18 cellular contexts compared by ENCODE assay signal in the genomic region with DNA sequence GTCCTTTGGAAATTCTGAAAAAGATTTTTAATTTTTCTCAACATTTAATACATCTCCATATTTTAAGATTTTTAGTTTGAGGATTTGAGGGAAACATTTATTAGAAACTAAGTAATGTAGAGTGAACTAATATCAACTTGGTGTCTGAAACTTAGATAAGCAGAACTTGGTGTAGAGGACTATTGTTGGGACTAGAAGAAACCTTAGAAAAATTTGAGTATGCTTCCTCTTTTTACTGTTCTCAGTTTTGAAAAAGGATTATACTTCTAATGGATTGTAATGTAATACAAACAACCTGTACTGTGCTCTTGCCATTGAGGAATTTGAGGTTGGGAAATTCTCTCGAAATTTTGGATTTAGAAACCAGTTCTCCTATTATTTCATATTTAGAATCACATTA. TPM values are rescaled to one million over a fixed set of nuclear protein-coding genes. Genes with fewer than 3 reads are reported as not detected.
DNase-seq lines count a peak whose midpoint lies in the region; ATAC-seq, FAIRE-seq and TF ChIP-seq lines count a peak whose summit lies in the region.
"Had no signal": no experiment of that assay in that cellular context is flagged by ENCODE, and none has a peak within 500 bp of the region (broad histone marks: within the 10 kb centered on the region; RNA-seq: fewer than 3 reads in every experiment).

No MANE protein-coding gene starts in this region.

- no peak overlapping the region for H2BK5ac ChIP-seq in neuronal stem cell (ENCODE audit: low read length)

- H3K36me3 ChIP-seq in ES-I3 (ENCODE audit: insufficient read depth, low read length) (no peaks in the 10 kb centered on the region), astrocyte (ENCODE audit: insufficient read depth, low read length) (no peaks in the 10 kb centered on the region), neuronal stem cell (replicated peaks in 1 of 2; ENCODE audit: control insufficient read depth in 2 of 2, insufficient read depth in 2 of 2, low read length in 2 of 2) (peaks cover 2 to 3% of the 10 kb centered on the region in 2 donors)
- H3K36me3 ChIP-seq in naive thymus-derived CD4-positive, alpha-beta T cell (ENCODE audit: control insufficient read depth in 2 of 3, insufficient read depth in 3 of 3, low read length in 3 of 3): peaks cover 0 to 6% (median 0%) of the 10 kb centered on the region in 3 experiments
- H3K36me3 ChIP-seq: gastrocnemius medialis had no signal

- H3K4ac ChIP-seq in neuronal stem cell (ENCODE audit: low read length): no peak overlapping the region

- no peak overlapping the region for H4K91ac ChIP-seq in neuronal stem cell (ENCODE audit: low read depth, low read length, poor library complexity)

- H3K9me3 Mint-ChIP-seq in astrocyte (ENCODE audit: unreplicated experiment) (no peaks in the 10 kb centered on the region), nephron (no peaks in the 10 kb centered on the region)
- peaks cover 0 to 4% (median 0%) of the 10 kb centered on the region in 11 donors for H3K9me3 Mint-ChIP-seq in naive thymus-derived CD4-positive, alpha-beta T cell
- H3K9me3 Mint-ChIP-seq: activated CD4-positive, alpha-beta memory T cell treated with anti-CD3 and anti-CD28 coated beads, Interleukin-2, amount 10 ng/mL, durations not matched to agents 7 days and 5 days; activated T-helper 2 cell treated with anti-CD3 and anti-CD28 coated beads, Interferon-gamma antibody, Interleukin-2, Interleukin-4, amounts not matched to agents 10 μg/mL and 5 μg/mL and 100 μg/mL, durations not matched to agents 14 hours and 24 hours and 36 hours; natural killer cell; stimulated activated naive B cell treated with anti-CD40 and anti-IgM and Interleukin-4, amounts not matched to agents 10 μg/mL and 1 μg/mL and 100 μg/mL, for 72 hours had no signal

- H3K4me1 ChIP-seq in ES-I3 (ENCODE audit: insufficient read depth, low read length) (peaks cover 4% of the 10 kb centered on the region; the same call in 1 of the 2 replicates), astrocyte (ENCODE audit: insufficient read depth, low read length) (peaks cover 5% of the 10 kb centered on the region), neuronal stem cell (ENCODE audit: control insufficient read depth in 2 of 2, insufficient read depth in 1 of 2, low read depth in 1 of 2, low read length in 2 of 2) (peaks cover 2 to 9% of the 10 kb centered on the region in 2 donors)
- peaks cover 10 to 12% of the 10 kb centered on the region in 2 donors for H3K4me1 ChIP-seq in naive thymus-derived CD4-positive, alpha-beta T cell (ENCODE audit: control insufficient read depth in 2 of 2, insufficient read depth in 2 of 2, low read length in 2 of 2)

- TF ChIP-seq CTCF in astrocyte (IDR thresholded peaks at IDR 0.05; ENCODE audit: insufficient read depth, low read depth, low read length) (no peak), nephron (IDR thresholded peaks at IDR 0.05; ENCODE audit: unreplicated experiment in 3 of 3) (no peak)

- intact Hi-C loops in naive thymus-derived CD4-positive, alpha-beta T cell (cut with micrococcal nuclease): no loop called here

- no CpG with 5 or more reads among the region's 1 CpG for WGBS in neuronal stem cell (ENCODE audit: extremely low coverage in 2 of 2, insufficient read length in 2 of 2, insufficient replicate concordance in 1 of 2), 2 donors

- no peak overlapping the region for H2BK15ac ChIP-seq in neuronal stem cell (ENCODE audit: low read length)

- POLR2A ChIA-PET in naive thymus-derived CD4-positive, alpha-beta T cell (lab: Charles Lee): no interaction called here

- H3K4me3 Mint-ChIP-seq in astrocyte (ENCODE audit: unreplicated experiment): peak overlapping the region; percentile 74
- H3K4me3 Mint-ChIP-seq in nephron: peak overlapping the region; percentile 68 to 74 (median 71)
- no peak overlapping the region for H3K4me3 Mint-ChIP-seq in naive thymus-derived CD4-positive, alpha-beta T cell
- H3K4me3 Mint-ChIP-seq: activated CD4-positive, alpha-beta memory T cell treated with anti-CD3 and anti-CD28 coated beads, Interleukin-2, amount 10 ng/mL, durations not matched to agents 7 days and 5 days; stimulated activated naive B cell treated with anti-CD40 and anti-IgM and Interleukin-4, amounts not matched to agents 10 μg/mL and 1 μg/mL and 100 μg/mL, for 72 hours had no signal

- H3K36me3 Mint-ChIP-seq in astrocyte (ENCODE audit: low read depth, unreplicated experiment): no peaks in the 10 kb centered on the region
- H3K36me3 Mint-ChIP-seq in nephron (ENCODE audit: low read depth): no peaks in the 10 kb centered on the region
- H3K36me3 Mint-ChIP-seq in naive thymus-derived CD4-positive, alpha-beta T cell: peaks cover 0 to 3% (median 0%) of the 10 kb centered on the region in 5 donors
- H3K36me3 Mint-ChIP-seq: natural killer cell had no signal

- CTCF ChIA-PET in naive thymus-derived CD4-positive, alpha-beta T cell (lab: Charles Lee): no interaction called here

- no peaks in the 10 kb centered on the region for H3K27me3 Mint-ChIP-seq in astrocyte (ENCODE audit: low read depth, unreplicated experiment)
- H3K27me3 Mint-ChIP-seq in nephron (ENCODE audit: low read depth): no peaks in the 10 kb centered on the region
- H3K27me3 Mint-ChIP-seq in naive thymus-derived CD4-positive, alpha-beta T cell: peaks cover 43 to 73% (median 72%) of the 10 kb centered on the region in 5 donors

- H3K4me3 ChIP-seq in astrocyte (ENCODE audit: insufficient read depth, low read depth, low read length): no peak overlapping the region
- H3K4me3 ChIP-seq in naive thymus-derived CD4-positive, alpha-beta T cell (ENCODE audit: low read length): no peak overlapping the region
- peak overlapping the region in 1 of 2 donors; percentile 92 for H3K4me3 ChIP-seq in neuronal stem cell (ENCODE audit: low read length in 2 of 2)

- H3K27ac Mint-ChIP-seq in astrocyte (ENCODE audit: unreplicated experiment) (peak overlapping the region; percentile 3), nephron (peak overlapping the region; percentile 17 to 61 (median 39))
- H3K27ac Mint-ChIP-seq in naive thymus-derived CD4-positive, alpha-beta T cell: no peak overlapping the region
- H3K27ac Mint-ChIP-seq: activated CD4-positive, alpha-beta memory T cell treated with anti-CD3 and anti-CD28 coated beads, Interleukin-2, amount 10 ng/mL, durations not matched to agents 7 days and 5 days; activated T-helper 2 cell treated with anti-CD3 and anti-CD28 coated beads, Interferon-gamma antibody, Interleukin-2, Interleukin-4, amounts not matched to agents 10 μg/mL and 5 μg/mL and 100 μg/mL, durations not matched to agents 14 hours and 24 hours and 36 hours; natural killer cell; stimulated activated naive B cell treated with anti-CD40 and anti-IgM and Interleukin-4, amounts not matched to agents 10 μg/mL and 1 μg/mL and 100 μg/mL, for 72 hours had no signal

- no peaks in the 10 kb centered on the region for H3K27me3 ChIP-seq in astrocyte (ENCODE audit: insufficient read depth, low read length)
- H3K27me3 ChIP-seq in naive thymus-derived CD4-positive, alpha-beta T cell (ENCODE audit: control insufficient read depth in 2 of 2, insufficient read depth in 2 of 2, low read length in 2 of 2): peaks cover 19 to 22% of the 10 kb centered on the region in 2 donors
- no peaks in the 10 kb centered on the region for H3K27me3 ChIP-seq in neuronal stem cell (ENCODE audit: control insufficient read depth in 3 of 3, insufficient read depth in 3 of 3, low read depth in 1 of 3, low read length in 3 of 3)
- H3K27me3 ChIP-seq: gastrocnemius medialis had no signal

- H3K23ac ChIP-seq in neuronal stem cell (ENCODE audit: low read depth, low read length, poor library complexity): no peak overlapping the region

- H3K4me2 ChIP-seq in astrocyte (ENCODE audit: low read length) (peak overlapping the region; percentile 12), neuronal stem cell (ENCODE audit: insufficient read depth, low read length, poor library complexity, severe bottlenecking) (no peak overlapping the region)

- H3K14ac ChIP-seq in neuronal stem cell (ENCODE audit: low read length): no peak overlapping the region

- H2AK5ac ChIP-seq in neuronal stem cell (ENCODE audit: low read depth, low read length): no peak overlapping the region

- H2BK120ac ChIP-seq in neuronal stem cell (ENCODE audit: low read depth, low read length): no peak overlapping the region

- H3K27ac ChIP-seq in astrocyte (ENCODE audit: low read depth, low read length) (no peak overlapping the region), neuronal stem cell (replicated peaks; ENCODE audit: low read length) (no peak overlapping the region)
- H3K27ac ChIP-seq in naive thymus-derived CD4-positive, alpha-beta T cell (ENCODE audit: low read depth, low read length): no peak overlapping the region

- peaks cover 55% of the 10 kb centered on the region for H4K20me1 ChIP-seq in astrocyte (ENCODE audit: insufficient read depth, low read length)

- H2AFZ ChIP-seq in astrocyte (ENCODE audit: low read depth, low read length) (no peak overlapping the region), neuronal stem cell (ENCODE audit: low read length) (no peak overlapping the region)

- H3K9ac ChIP-seq in ES-I3 (ENCODE audit: low read depth, low read length) (peak overlapping the region; percentile 94), astrocyte (ENCODE audit: low read length) (no peak overlapping the region), neuronal stem cell (ENCODE audit: low read depth, low read length, poor library complexity) (no peak overlapping the region)

- H3K18ac ChIP-seq in neuronal stem cell (ENCODE audit: low read length): no peak overlapping the region

- H3K79me2 ChIP-seq in astrocyte (ENCODE audit: insufficient read depth, low read length): peaks cover 73% of the 10 kb centered on the region

- no peak overlapping the region for H2BK12ac ChIP-seq in neuronal stem cell (ENCODE audit: low read length)

- H3K9me3 ChIP-seq in ES-I3 (ENCODE audit: control insufficient read depth, insufficient read depth, low read length) (no peaks in the 10 kb centered on the region), astrocyte (ENCODE audit: insufficient read depth, low read depth, low read length) (no peaks in the 10 kb centered on the region), neuronal stem cell (replicated peaks in 1 of 2; ENCODE audit: control insufficient read depth in 2 of 2, insufficient read depth in 1 of 2, low read depth in 1 of 2, low read length in 2 of 2) (no peaks in the 10 kb centered on the region)
- no peaks in the 10 kb centered on the region for H3K9me3 ChIP-seq in naive thymus-derived CD4-positive, alpha-beta T cell (ENCODE audit: control insufficient read depth in 2 of 3, low read length in 3 of 3)
- H3K9me3 ChIP-seq: gastrocnemius medialis had no signal

- H4K8ac ChIP-seq in neuronal stem cell (ENCODE audit: low read depth, low read length): no peak overlapping the region

- H3K4me1 Mint-ChIP-seq in astrocyte (ENCODE audit: low read depth, unreplicated experiment): peaks cover 20% of the 10 kb centered on the region
- H3K4me1 Mint-ChIP-seq in nephron: peaks cover 42% of the 10 kb centered on the region
- peaks cover 8 to 24% (median 22%) of the 10 kb centered on the region in 7 donors for H3K4me1 Mint-ChIP-seq in naive thymus-derived CD4-positive, alpha-beta T cell

- no peak for ATAC-seq in naive thymus-derived CD4-positive, alpha-beta T cell
- ATAC-seq: gastrocnemius medialis, natural killer cell, sciatic nerve had no signal

- peaks cover 8% of the 10 kb centered on the region for H3K79me1 ChIP-seq in neuronal stem cell (ENCODE audit: low read depth, low read length)

- DNase-seq in NAMALWA (ENCODE audit: low spot score) (peak; percentile 18), astrocyte (ENCODE audit: low read depth) (no peak), neuronal stem cell (ENCODE audit: low spot score) (no peak), anterior cingulate cortex (lab: John Stamatoyannopoulos, UW) (no peak), kidney tubule cell (ENCODE audit: low spot score) (no peak)
- DNase-seq in naive thymus-derived CD4-positive, alpha-beta T cell: no peak
- DNase-seq: activated CD4-positive, alpha-beta memory T cell treated with anti-CD3 and anti-CD28 coated beads, Interleukin-2, amount 10 ng/mL, durations not matched to agents 7 days and 5 days; effector CD4-positive, alpha-beta T cell; gastrocnemius medialis; natural killer cell; NCI-H1417 treated with DMSO at 0.1 percent for 48 hours; stimulated activated naive B cell treated with anti-CD40 and anti-IgM and Interleukin-4, amounts not matched to agents 10 μg/mL and 1 μg/mL and 100 μg/mL, for 72 hours; T1000 had no signal

- FAIRE-seq in astrocyte (lab: Jason Lieb, UNC): no peak
- FAIRE-seq: urothelium cell line had no signal

RNA-seq across cellular contexts. Expression of a gene that starts 2.4 kb away (rescaled TPM):
- total RNA-seq in astrocyte: 49.7 and 57.8 TPM in 2 replicates
- total RNA-seq in naive thymus-derived CD4-positive, alpha-beta T cell: 1 to 10 TPM in 4 of 5 experiments, under 1 TPM in 1; 0.07 to 2.6 (median 1.1) TPM
- polyA plus RNA-seq in naive thymus-derived CD4-positive, alpha-beta T cell: under 1 TPM; 0.35 to 0.69 TPM
- 58.8 TPM for polyA plus RNA-seq in neuronal stem cell (2013, experiment 1 of 2)
- polyA plus RNA-seq in neuronal stem cell (2013, experiment 2 of 2): 59.7 TPM

Comparison
In these comparisons a context has a peak if more than half of its experiments do, and no peak if none do; other contexts are left out.
1. H3K27ac Mint-ChIP-seq: peak in astrocyte (single experiment) and nephron (3 of 3); none in naive thymus-derived CD4-positive, alpha-beta T cell (0 of 9).
2. H3K4me3 Mint-ChIP-seq: peak in astrocyte (single experiment) and nephron (3 of 3); none in naive thymus-derived CD4-positive, alpha-beta T cell (0 of 10).
3. RNA of a gene that starts 2.4 kb away (total RNA-seq): 49.7 to 57.8 TPM in astrocyte; 0.07 to 2.6 TPM in naive thymus-derived CD4-positive, alpha-beta T cell; every median in the first group is over 10 times any median in the second.